Comparison of ENCODE assay signal across 1 cellular context in the genomic region with DNA sequence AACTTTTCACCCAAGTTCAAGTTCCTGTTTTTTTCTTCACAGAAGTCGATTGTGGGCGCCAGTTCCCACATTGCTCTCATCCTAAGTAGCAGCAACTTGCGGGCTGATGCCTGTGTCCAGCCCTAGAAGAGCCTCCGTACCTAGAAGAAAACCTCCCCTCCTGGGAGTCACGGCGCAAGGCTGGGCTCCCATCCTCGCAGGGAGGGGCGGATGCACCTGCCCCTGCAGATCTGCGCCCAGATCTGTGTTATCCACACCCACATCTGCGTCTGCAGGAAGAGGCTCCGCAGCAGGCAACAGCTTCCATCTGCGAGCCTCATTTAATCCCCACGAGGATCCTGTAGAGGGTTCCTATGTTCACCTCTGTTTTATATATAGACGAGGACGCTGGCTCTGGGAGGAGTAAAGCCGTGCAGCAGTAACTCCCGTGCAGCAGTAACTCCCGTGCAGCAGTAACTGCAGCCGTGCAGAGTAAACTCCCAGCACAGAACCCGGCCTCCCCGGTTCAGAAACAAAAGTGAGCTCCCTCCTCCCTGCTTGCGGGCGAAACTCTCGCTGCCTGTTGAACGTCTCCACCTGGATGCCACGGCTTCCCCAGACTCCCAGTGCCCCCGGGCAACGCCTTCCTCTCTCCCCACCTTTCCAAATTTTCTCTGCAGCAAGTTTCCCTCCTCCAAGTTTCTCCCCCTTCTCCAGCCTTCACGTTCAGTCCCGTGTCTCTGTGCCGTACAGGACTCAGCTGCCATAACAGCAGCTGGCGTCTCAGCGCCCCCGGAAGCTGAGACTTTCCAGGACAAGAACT.
TF ChIP-seq lines count a peak whose summit lies in the region.

No MANE protein-coding gene starts in this region.

TF ChIP-seq in HepG2, 621 proteins besides CTCF, POLR2A, EP300 and RAD21:
- TF ChIP-seq, protein P1, sequence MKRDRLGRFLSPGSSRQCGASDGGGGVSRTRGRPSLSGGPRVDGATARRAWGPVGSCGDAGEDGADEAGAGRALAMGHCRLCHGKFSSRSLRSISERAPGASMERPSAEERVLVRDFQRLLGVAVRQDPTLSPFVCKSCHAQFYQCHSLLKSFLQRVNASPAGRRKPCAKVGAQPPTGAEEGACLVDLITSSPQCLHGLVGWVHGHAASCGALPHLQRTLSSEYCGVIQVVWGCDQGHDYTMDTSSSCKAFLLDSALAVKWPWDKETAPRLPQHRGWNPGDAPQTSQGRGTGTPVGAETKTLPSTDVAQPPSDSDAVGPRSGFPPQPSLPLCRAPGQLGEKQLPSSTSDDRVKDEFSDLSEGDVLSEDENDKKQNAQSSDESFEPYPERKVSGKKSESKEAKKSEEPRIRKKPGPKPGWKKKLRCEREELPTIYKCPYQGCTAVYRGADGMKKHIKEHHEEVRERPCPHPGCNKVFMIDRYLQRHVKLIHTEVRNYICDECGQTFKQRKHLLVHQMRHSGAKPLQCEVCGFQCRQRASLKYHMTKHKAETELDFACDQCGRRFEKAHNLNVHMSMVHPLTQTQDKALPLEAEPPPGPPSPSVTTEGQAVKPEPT (CRISPR knock-in tag; IDR thresholded peaks at IDR 0.05; ENCODE audit: low read depth), result no peak
- TF ChIP-seq ZNF263 (CRISPR knock-in tag; IDR thresholded peaks at IDR 0.05) (peak; percentile 57; the same call in 1 of the 2 replicates), EZH2 (conservative IDR thresholded peaks at IDR 0.05; ENCODE audit: low read depth, low read length) (no peak), NAIF1 (CRISPR knock-in tag; IDR thresholded peaks at IDR 0.05; ENCODE audit: borderline replicate concordance) (no peak), WIZ (CRISPR knock-in tag; IDR thresholded peaks at IDR 0.05) (no peak), NFE2 (CRISPR knock-in tag; IDR thresholded peaks at IDR 0.05) (no peak), PTBP1 (IDR thresholded peaks at IDR 0.05; ENCODE audit: low read depth, low read length, poor library complexity, severe bottlenecking) (no peak), KDM5B (CRISPR knock-in tag; IDR thresholded peaks at IDR 0.05; ENCODE audit: borderline replicate concordance) (0 out of 2 replicates have a peak, but pooled peaks have one; percentile 18), SRSF9 (IDR thresholded peaks at IDR 0.05; ENCODE audit: borderline replicate concordance, insufficient read depth, low read depth, low read length, poor library complexity, severe bottlenecking) (no peak), GZF1 (CRISPR knock-in tag; IDR thresholded peaks at IDR 0.05) (no peak), SP2 (CRISPR knock-in tag; IDR thresholded peaks at IDR 0.05) (no peak), FOSL1 (CRISPR knock-in tag; IDR thresholded peaks at IDR 0.05; ENCODE audit: borderline replicate concordance) (no peak), ZNF34 (CRISPR knock-in tag; IDR thresholded peaks at IDR 0.05; ENCODE audit: borderline replicate concordance) (no peak)
- TF ChIP-seq, protein P2, sequence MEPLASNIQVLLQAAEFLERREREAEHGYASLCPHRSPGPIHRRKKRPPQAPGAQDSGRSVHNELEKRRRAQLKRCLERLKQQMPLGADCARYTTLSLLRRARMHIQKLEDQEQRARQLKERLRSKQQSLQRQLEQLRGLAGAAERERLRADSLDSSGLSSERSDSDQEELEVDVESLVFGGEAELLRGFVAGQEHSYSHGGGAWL (CRISPR knock-in tag; IDR thresholded peaks at IDR 0.05), result no peak
